ENCODE assay signal across 1 cellular context in the genomic region with DNA sequence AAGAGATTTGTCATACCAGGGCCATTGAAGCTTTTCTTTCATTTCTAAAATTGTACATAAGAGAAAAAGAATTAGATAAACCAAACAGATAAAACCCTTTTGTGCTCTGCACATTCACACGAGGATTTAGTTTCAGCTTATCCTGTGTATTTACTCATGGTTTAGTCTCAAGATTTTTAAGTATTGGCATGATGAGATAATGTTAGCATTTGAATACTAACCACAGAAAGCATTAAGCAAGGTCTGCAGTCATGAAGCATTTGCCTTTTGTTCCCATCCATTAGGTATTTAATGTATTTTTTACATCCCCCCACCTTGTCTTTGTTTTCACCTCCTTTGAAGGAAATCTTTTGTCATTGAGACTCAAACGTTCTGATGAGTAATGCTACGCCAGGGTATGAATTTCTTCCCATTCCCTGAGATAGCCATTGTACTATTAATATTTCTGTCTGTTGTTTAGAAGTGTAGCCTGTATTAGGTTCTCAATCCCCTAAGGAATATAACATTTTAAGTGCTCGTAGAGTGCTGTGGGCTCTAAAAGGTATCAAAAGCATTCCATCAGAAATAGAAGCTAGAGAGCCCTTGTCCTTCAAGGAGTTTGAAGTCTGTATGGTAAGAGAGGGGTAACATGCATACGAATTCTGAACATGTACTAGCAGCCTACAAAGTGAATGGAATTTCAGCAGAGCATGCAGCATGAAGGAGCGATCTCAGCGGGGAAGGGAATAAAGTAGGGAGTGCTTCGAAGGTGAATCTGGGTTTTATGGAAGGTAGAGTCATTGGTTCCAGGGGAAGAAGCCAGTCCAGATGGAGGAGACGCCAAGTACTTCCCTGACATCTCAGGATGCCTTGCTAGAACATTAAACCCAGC.
TF ChIP-seq lines count a peak whose summit lies in the region.

No MANE protein-coding gene starts in this region.

TF ChIP-seq in SK-N-SH, 30 proteins besides CTCF, POLR2A, EP300 and RAD21:
- TF ChIP-seq TEAD4 (IDR thresholded peaks at IDR 0.05; ENCODE audit: borderline replicate concordance, insufficient read depth) (0 out of 2 replicates have a peak, but pooled peaks have one; percentile 56), JUND (IDR thresholded peaks at IDR 0.05) (peak; percentile 47), FOSL2 (IDR thresholded peaks at IDR 0.05; ENCODE audit: borderline replicate concordance, low read depth) (no peak; the same call in 1 of the 2 replicates), IRF3 (IDR thresholded peaks at IDR 0.05; ENCODE audit: low read depth, low read length) (no peak), FOXJ3 (CRISPR knock-in tag; IDR thresholded peaks at IDR 0.05) (no peak), NRF1 (IDR thresholded peaks at IDR 0.05; ENCODE audit: low read depth, low read length) (no peak), REST (IDR thresholded peaks at IDR 0.05; ENCODE audit: low read depth, low read length) (no peak), NFIC (IDR thresholded peaks at IDR 0.05; ENCODE audit: borderline replicate concordance) (peak; percentile 50; the same call in 1 of the 2 replicates), TCF12 (IDR thresholded peaks at IDR 0.05) (peak; percentile 69), MEF2A (IDR thresholded peaks at IDR 0.05; ENCODE audit: borderline replicate concordance, low read depth) (peak; percentile 70), FOXM1 (IDR thresholded peaks at IDR 0.05; ENCODE audit: low read depth) (peak; percentile 66; the same call in 1 of the 2 replicates), PBX3 (IDR thresholded peaks at IDR 0.05) (peak; percentile 53; the same call in 1 of the 2 replicates), GABPA (IDR thresholded peaks at IDR 0.05; ENCODE audit: low read depth) (no peak), GATA2 (CRISPR knock-in tag; IDR thresholded peaks at IDR 0.05) (no peak), USF1 (IDR thresholded peaks at IDR 0.05; ENCODE audit: borderline replicate concordance, low read depth) (no peak)
TF ChIP-seq in SK-N-SH: peak in this region for 7.
